14 cellular contexts compared by ENCODE assay signal in genomic region chr4:3217266-3217665, GRCh38. TPM values are rescaled to one million over a fixed set of nuclear protein-coding genes. Genes with fewer than 3 reads are reported as not detected.
A peak's percentile ranks its signal among the peaks of the same experiment; 100 is the strongest.
DNase-seq lines count a peak whose midpoint lies in the region; ATAC-seq and TF ChIP-seq lines count a peak whose summit lies in the region.
"Had no signal": no experiment of that assay in that cellular context is flagged by ENCODE, and none has a peak within 500 bp of the region (broad histone marks: within the 10 kb centered on the region; RNA-seq: fewer than 3 reads in every experiment).

No MANE protein-coding gene starts in this region.

- no peak overlapping the region for H3K4me3 ChIP-seq in RWPE2 (ENCODE audit: severe bottlenecking)
- H3K4me3 ChIP-seq: GM23338 had no signal

- ATAC-seq in activated naive CD8-positive, alpha-beta T cell treated with anti-CD3 and anti-CD28 coated beads, Interleukin-2, amount 50 U/mL, for 24 hours, result no peak
- ATAC-seq in RWPE2 (ENCODE audit: low read depth), result no peak
- ATAC-seq in stimulated activated effector memory CD8-positive, alpha-beta T cell treated with anti-CD3 and anti-CD28 coated beads, Interleukin-12 subunit alpha, Interleukin-12 subunit beta, amount 100 ng/mL, for 72 hours, result no peak
- ATAC-seq in GM18873 (IDR thresholded peaks at IDR 0.05; ENCODE audit: low FRiP score, unreplicated experiment), result no peak
- ATAC-seq: GM23338 had no signal

- no peak for TF ChIP-seq CTCF in RWPE2 (IDR thresholded peaks at IDR 0.05; ENCODE audit: poor library complexity, severe bottlenecking)
- no peak for TF ChIP-seq CTCF in chondrocyte (IDR thresholded peaks at IDR 0.05)

- H3K4me1 Mint-ChIP-seq in activated naive CD8-positive, alpha-beta T cell treated with anti-CD3 and anti-CD28 coated beads for 36 hours, result no peaks in the 10 kb centered on the region
- H3K4me1 Mint-ChIP-seq in activated naive CD8-positive, alpha-beta T cell treated with anti-CD3 and anti-CD28 coated beads, Interleukin-2, amount 50 U/mL, for 24 hours, result no peaks in the 10 kb centered on the region
- H3K4me1 Mint-ChIP-seq in chondrocyte (ENCODE audit: low read depth), result no peaks in the 10 kb centered on the region
- peaks cover 33% of the 10 kb centered on the region for H3K4me1 Mint-ChIP-seq in stimulated activated effector memory CD8-positive, alpha-beta T cell treated with anti-CD3 and anti-CD28 coated beads, Interleukin-12 subunit alpha, Interleukin-12 subunit beta, amount 100 ng/mL, for 72 hours
- H3K4me1 Mint-ChIP-seq: B cell, GM23338, H9 had no signal

- no peak overlapping the region for H3K27ac ChIP-seq in RWPE2 (ENCODE audit: poor library complexity, severe bottlenecking)
- H3K27ac ChIP-seq: C4-2B had no signal

- H3K9me3 ChIP-seq in RWPE2 (ENCODE audit: severe bottlenecking), result no peaks in the 10 kb centered on the region

- no peak overlapping the region for H3K4me3 Mint-ChIP-seq in activated naive CD8-positive, alpha-beta T cell treated with anti-CD3 and anti-CD28 coated beads for 36 hours
- H3K4me3 Mint-ChIP-seq in activated naive CD8-positive, alpha-beta T cell treated with anti-CD3 and anti-CD28 coated beads, Interleukin-2, amount 50 U/mL, for 24 hours, result no peak overlapping the region
- H3K4me3 Mint-ChIP-seq in chondrocyte (ENCODE audit: unreplicated experiment), result no peak overlapping the region
- no peak overlapping the region for H3K4me3 Mint-ChIP-seq in stimulated activated effector memory CD8-positive, alpha-beta T cell treated with anti-CD3 and anti-CD28 coated beads, Interleukin-12 subunit alpha, Interleukin-12 subunit beta, amount 100 ng/mL, for 72 hours
- H3K4me3 Mint-ChIP-seq: B cell; CD4-positive, alpha-beta memory T cell; GM23338; H9 had no signal

- no peaks in the 10 kb centered on the region for H3K27me3 Mint-ChIP-seq in activated naive CD8-positive, alpha-beta T cell treated with anti-CD3 and anti-CD28 coated beads for 36 hours
- no peaks in the 10 kb centered on the region for H3K27me3 Mint-ChIP-seq in activated naive CD8-positive, alpha-beta T cell treated with anti-CD3 and anti-CD28 coated beads, Interleukin-2, amount 50 U/mL, for 24 hours
- H3K27me3 Mint-ChIP-seq in chondrocyte (ENCODE audit: low read depth), result no peaks in the 10 kb centered on the region
- H3K27me3 Mint-ChIP-seq: B cell; CD4-positive, alpha-beta memory T cell had no signal

- DNase-seq in activated naive CD8-positive, alpha-beta T cell treated with anti-CD3 and anti-CD28 coated beads for 36 hours, result no peak
- no peak for DNase-seq in activated naive CD8-positive, alpha-beta T cell treated with anti-CD3 and anti-CD28 coated beads, Interleukin-2, amount 50 U/mL, for 24 hours
- DNase-seq in RWPE2 (ENCODE audit: low spot score), result peak; percentile 18
- peak; percentile 40 for DNase-seq in chondrocyte (ENCODE audit: low spot score)
- no peak for DNase-seq in stimulated activated effector memory CD8-positive, alpha-beta T cell treated with anti-CD3 and anti-CD28 coated beads, Interleukin-12 subunit alpha, Interleukin-12 subunit beta, amount 100 ng/mL, for 72 hours (ENCODE audit: low spot score in 2 of 2)
- no peak for DNase-seq in activated naive CD4-positive, alpha-beta T cell treated with anti-CD3 and anti-CD28 coated beads, Interleukin-2, amount 50 U/mL, for 16 hours
- DNase-seq in activated CD8-positive, alpha-beta memory T cell treated with anti-CD3 and anti-CD28 coated beads for 24 hours, result no peak
- DNase-seq: CD4-positive, alpha-beta memory T cell; DMS79; H9 had no signal

- H3K4me1 ChIP-seq in RWPE2 (ENCODE audit: insufficient read depth, poor library complexity, severe bottlenecking), result no peaks in the 10 kb centered on the region

- H3K9me3 Mint-ChIP-seq in activated naive CD8-positive, alpha-beta T cell treated with anti-CD3 and anti-CD28 coated beads for 36 hours, result no peaks in the 10 kb centered on the region
- H3K9me3 Mint-ChIP-seq in activated naive CD8-positive, alpha-beta T cell treated with anti-CD3 and anti-CD28 coated beads, Interleukin-2, amount 50 U/mL, for 24 hours, result no peaks in the 10 kb centered on the region
- H3K9me3 Mint-ChIP-seq in chondrocyte (ENCODE audit: low read depth), result no peaks in the 10 kb centered on the region
- H3K9me3 Mint-ChIP-seq in stimulated activated effector memory CD8-positive, alpha-beta T cell treated with anti-CD3 and anti-CD28 coated beads, Interleukin-12 subunit alpha, Interleukin-12 subunit beta, amount 100 ng/mL, for 72 hours, result no peaks in the 10 kb centered on the region
- H3K9me3 Mint-ChIP-seq: CD4-positive, alpha-beta memory T cell; GM23338; H9 had no signal

- H3K36me3 ChIP-seq in RWPE2 (ENCODE audit: low read depth), result peaks cover 68% of the 10 kb centered on the region

- peaks cover 11% of the 10 kb centered on the region for H3K36me3 Mint-ChIP-seq in activated naive CD8-positive, alpha-beta T cell treated with anti-CD3 and anti-CD28 coated beads for 36 hours
- H3K36me3 Mint-ChIP-seq in activated naive CD8-positive, alpha-beta T cell treated with anti-CD3 and anti-CD28 coated beads, Interleukin-2, amount 50 U/mL, for 24 hours (ENCODE audit: low read depth), result peaks cover 34% of the 10 kb centered on the region
- peaks cover 48% of the 10 kb centered on the region for H3K36me3 Mint-ChIP-seq in chondrocyte (ENCODE audit: low read depth)
- H3K36me3 Mint-ChIP-seq in stimulated activated effector memory CD8-positive, alpha-beta T cell treated with anti-CD3 and anti-CD28 coated beads, Interleukin-12 subunit alpha, Interleukin-12 subunit beta, amount 100 ng/mL, for 72 hours, result peaks cover 92% of the 10 kb centered on the region

- H3K27me3 ChIP-seq in RWPE2 (ENCODE audit: insufficient read depth, poor library complexity, severe bottlenecking), result no peaks in the 10 kb centered on the region

- peak overlapping the region; percentile 60 for H3K27ac Mint-ChIP-seq in activated naive CD8-positive, alpha-beta T cell treated with anti-CD3 and anti-CD28 coated beads for 36 hours
- H3K27ac Mint-ChIP-seq in activated naive CD8-positive, alpha-beta T cell treated with anti-CD3 and anti-CD28 coated beads, Interleukin-2, amount 50 U/mL, for 24 hours, result no peak overlapping the region
- H3K27ac Mint-ChIP-seq in chondrocyte (ENCODE audit: unreplicated experiment), result no peak overlapping the region
- H3K27ac Mint-ChIP-seq in stimulated activated effector memory CD8-positive, alpha-beta T cell treated with anti-CD3 and anti-CD28 coated beads, Interleukin-12 subunit alpha, Interleukin-12 subunit beta, amount 100 ng/mL, for 72 hours, result peak overlapping the region; percentile 64
- H3K27ac Mint-ChIP-seq: B cell, GM23338, H9 had no signal

RNA-seq across cellular contexts. Expression of gene MSANTD1, which starts 31.7 kb away (rescaled TPM):
- under 1 TPM; 0.24 to 0.37 TPM for total RNA-seq in activated naive CD8-positive, alpha-beta T cell treated with anti-CD3 and anti-CD28 coated beads for 36 hours
- total RNA-seq in chondrocyte, result 0.55 to 1.7 TPM (median 0.64 TPM) in 3 replicates

Comparison
In these comparisons a context has a peak if more than half of its experiments do, and no peak if none do; other contexts are left out.
1. H3K27ac Mint-ChIP-seq: peak in activated naive CD8-positive, alpha-beta T cell treated with anti-CD3 and anti-CD28 coated beads for 36 hours (single experiment) and stimulated activated effector memory CD8-positive, alpha-beta T cell treated with anti-CD3 and anti-CD28 coated beads, Interleukin-12 subunit alpha, Interleukin-12 subunit beta, amount 100 ng/mL, for 72 hours (single experiment); none in activated naive CD8-positive, alpha-beta T cell treated with anti-CD3 and anti-CD28 coated beads, Interleukin-2, amount 50 U/mL, for 24 hours (single experiment) and chondrocyte (single experiment).
2. DNase-seq: peak in RWPE2 (single experiment) and chondrocyte (single experiment); none in activated naive CD8-positive, alpha-beta T cell treated with anti-CD3 and anti-CD28 coated beads for 36 hours (single experiment), activated naive CD8-positive, alpha-beta T cell treated with anti-CD3 and anti-CD28 coated beads, Interleukin-2, amount 50 U/mL, for 24 hours (single experiment), stimulated activated effector memory CD8-positive, alpha-beta T cell treated with anti-CD3 and anti-CD28 coated beads, Interleukin-12 subunit alpha, Interleukin-12 subunit beta, amount 100 ng/mL, for 72 hours (0 of 2), activated naive CD4-positive, alpha-beta T cell treated with anti-CD3 and anti-CD28 coated beads, Interleukin-2, amount 50 U/mL, for 16 hours (single experiment) and activated CD8-positive, alpha-beta memory T cell treated with anti-CD3 and anti-CD28 coated beads for 24 hours (single experiment).